Comparison of ENCODE assay signal across 10 cellular contexts in genomic region chr1:17045623-17046022, GRCh38. TPM values are rescaled to one million over a fixed set of nuclear protein-coding genes. Genes with fewer than 3 reads are reported as not detected.
DNase-seq lines count a peak whose midpoint lies in the region; ATAC-seq, FAIRE-seq and TF ChIP-seq lines count a peak whose summit lies in the region.
"Had no signal": no experiment of that assay in that cellular context is flagged by ENCODE, and none has a peak within 500 bp of the region (broad histone marks: within the 10 kb centered on the region; RNA-seq: fewer than 3 reads in every experiment).

No MANE protein-coding gene starts in this region.

- H3K36me3 ChIP-seq in right lobe of liver (peaks cover 0 to 48% (median 27%) of the 10 kb centered on the region in 4 donors), HepG2 (replicated peaks in 1 of 2; ENCODE audit: control insufficient read depth in 1 of 2, insufficient read depth in 2 of 2, low read length in 2 of 2) (peaks cover 9 to 36% of the 10 kb centered on the region in 2 experiments)

- intact Hi-C loops in right lobe of liver (cut with DNase I) = no loop called here
- intact Hi-C loops in HepG2 (cut with micrococcal nuclease; ENCODE audit: unreplicated experiment) = loop anchor here (1.0 kb wide), 1 partner anchor 94 kb away; no protein-coding TSS in a partner anchor

- ATAC-seq in right lobe of liver (peak in 3 of 4 donors; percentile 31 to 44 (median 37)), HepG2 (no peak), HG03139 (IDR thresholded peaks at IDR 0.05; ENCODE audit: unreplicated experiment) (no peak), HG02938 (IDR thresholded peaks at IDR 0.05; ENCODE audit: unreplicated experiment) (no peak), HG03135 (IDR thresholded peaks at IDR 0.05; ENCODE audit: unreplicated experiment) (no peak)
- ATAC-seq in activated naive CD4-positive, alpha-beta T cell treated with anti-CD3 and anti-CD28 coated beads, Interleukin-2, amount 50 U/mL, for 72 hours = no peak

- TF ChIP-seq POLR2A in right lobe of liver (IDR thresholded peaks at IDR 0.05) = no peak
- TF ChIP-seq POLR2A in HepG2 (IDR thresholded peaks at IDR 0.05; ENCODE audit: insufficient read depth in 1 of 2, low read depth in 2 of 2, low read length in 2 of 2) = no peak

- H3K27ac Mint-ChIP-seq in brain = peak overlapping the region; percentile 57 to 96 (median 85)
- peak overlapping the region in 1 of 2 donors; percentile 15 for H3K27ac Mint-ChIP-seq in activated naive CD4-positive, alpha-beta T cell treated with anti-CD3 and anti-CD28 coated beads, Interleukin-2, amount 50 U/mL, for 72 hours

- WGBS in right lobe of liver (ENCODE audit: insufficient coverage, low coverage, low lambda C conversion rate, missing lambda C conversion rate) = 23% methylated on average over 6 of the region's 6 CpGs
- WGBS in HepG2 (ENCODE audit: low lambda C conversion rate) = 75% methylated on average over 6 of the region's 6 CpGs

- H3K79me2 ChIP-seq in HepG2 (ENCODE audit: insufficient read depth, low read length) = peaks cover 8% of the 10 kb centered on the region

- in situ Hi-C loops in HepG2 (cut with HindIII; ENCODE audit: extremely low pct_ligation_motif_present, low pct_unique_long_range_greater_than_20kb) = loop anchor here (5.0 kb wide), 1 partner anchor 88 kb away; no protein-coding TSS in a partner anchor

- POLR2A ChIA-PET in HepG2 (lab: Yijun Ruan, JAX) = no interaction called here

- DNase-seq in right lobe of liver = no peak
- no peak for DNase-seq in HepG2 (ENCODE audit: low spot score)
- peak; percentile 34 for DNase-seq in medulla oblongata (ENCODE audit: extremely low spot score)
- no peak for DNase-seq in activated naive CD4-positive, alpha-beta T cell treated with anti-CD3 and anti-CD28 coated beads, Interleukin-2, amount 50 U/mL, for 72 hours (ENCODE audit: low spot score in 2 of 2)
- DNase-seq: DND-41 had no signal

- H3K4me3 Mint-ChIP-seq in brain = peak overlapping the region; percentile 56 to 85 (median 77)

- H3K4me1 ChIP-seq in right lobe of liver (peaks cover 0 to 36% (median 6%) of the 10 kb centered on the region in 4 donors), HepG2 (ENCODE audit: insufficient read depth, low read length) (0 out of 2 replicates have a peak, but pooled peaks cover 5% of the 10 kb centered on the region)

- CTCF ChIA-PET in HepG2 (lab: Yijun Ruan, JAX; ENCODE audit: low intra/inter-chr PET ratio, low total read pairs) = interaction anchor here (2.4 to 2.9 kb wide), 2 partner anchors 82 to 94 kb away, joined by 11 to 26 read pairs; no protein-coding TSS in a partner anchor

- no peak overlapping the region for H3K9ac ChIP-seq in HepG2 (ENCODE audit: insufficient read depth, low read depth, low read length)

- no peak overlapping the region for H3K4me3 ChIP-seq in right lobe of liver
- H3K4me3 ChIP-seq in HepG2 (replicated peaks in 1 of 3; ENCODE audit: insufficient read depth in 1 of 3, low read depth in 2 of 3, low read length in 3 of 3) = no peak overlapping the region
- H3K4me3 ChIP-seq: PC-9 had no signal

- peaks cover 42% of the 10 kb centered on the region for H3K36me3 Mint-ChIP-seq in brain
- no peaks in the 10 kb centered on the region for H3K36me3 Mint-ChIP-seq in activated naive CD4-positive, alpha-beta T cell treated with anti-CD3 and anti-CD28 coated beads, Interleukin-2, amount 50 U/mL, for 72 hours

- no peaks in the 10 kb centered on the region for H3K27me3 ChIP-seq in right lobe of liver
- no peaks in the 10 kb centered on the region for H3K27me3 ChIP-seq in HepG2 (ENCODE audit: control insufficient read depth in 1 of 2, insufficient read depth in 2 of 2, low read length in 2 of 2)

- H3K27ac ChIP-seq in right lobe of liver = no peak overlapping the region
- H3K27ac ChIP-seq in HepG2 (ENCODE audit: extremely low read length, insufficient read depth, low read length) = no peak overlapping the region
- H3K27ac ChIP-seq: PC-9 had no signal

- peaks cover 18% of the 10 kb centered on the region for H3K4me1 Mint-ChIP-seq in brain

- H3K9me3 Mint-ChIP-seq in brain = no peaks in the 10 kb centered on the region
- no peaks in the 10 kb centered on the region for H3K9me3 Mint-ChIP-seq in activated naive CD4-positive, alpha-beta T cell treated with anti-CD3 and anti-CD28 coated beads, Interleukin-2, amount 50 U/mL, for 72 hours

- peaks cover 0 to 2% (median 0%) of the 10 kb centered on the region in 4 donors for H3K9me3 ChIP-seq in right lobe of liver
- no peaks in the 10 kb centered on the region for H3K9me3 ChIP-seq in HepG2 (ENCODE audit: low read length)

- no peak overlapping the region for H3K4me2 ChIP-seq in HepG2 (ENCODE audit: low read depth, low read length)
- H3K4me2 ChIP-seq: PC-9 had no signal

- no TSS peak for BruUV-seq in HepG2 (replicated peaks; lab: Mats Ljungman, UMichigan)

- TF ChIP-seq RAD21 in HepG2 (CRISPR knock-in tag; IDR thresholded peaks at IDR 0.05) = no peak

- TF ChIP-seq CTCF in right lobe of liver (IDR thresholded peaks at IDR 0.05) (no peak), HepG2 (CRISPR knock-in tag; IDR thresholded peaks at IDR 0.05) (no peak), brain (conservative IDR thresholded peaks at IDR 0.05) (no peak)

- H4K20me1 ChIP-seq in HepG2 (ENCODE audit: insufficient read depth, low read length) = no peaks in the 10 kb centered on the region

- no peak for FAIRE-seq in HepG2 (lab: Jason Lieb, UNC)

- no peak overlapping the region for H2AFZ ChIP-seq in HepG2 (ENCODE audit: low read length)
- H2AFZ ChIP-seq: PC-9 had no signal

- TF ChIP-seq EP300 in HepG2 (IDR thresholded peaks at IDR 0.05; ENCODE audit: low read depth in 2 of 2, low read length in 2 of 2) = no peak
- TF ChIP-seq EP300 in HepG2 (CRISPR knock-in tag; IDR thresholded peaks at IDR 0.05; ENCODE audit: borderline replicate concordance) = no peak

- H3K27me3 Mint-ChIP-seq in brain = no peaks in the 10 kb centered on the region

RNA-seq across cellular contexts. Expression of gene SDHB, which starts 8.2 kb away (rescaled TPM):
- total RNA-seq in right lobe of liver (100 to 1,000 TPM; 139 to 244 (median 178) TPM), HepG2 (2016; rRNA removed; fragmentation: Illumina TruSeq; extraction: Trizol) (142 and 174 TPM in 2 replicates)
- total RNA-seq in HepG2 (2016; cell fraction: cytosol; rRNA removed; fragmentation: Illumina TruSeq; extraction: Trizol; ENCODE audit: low read depth) = 51.4 and 55.9 TPM in 2 replicates
- total RNA-seq in HepG2 (2016; cell fraction: insoluble cytoplasmic fraction; rRNA removed; fragmentation: Illumina TruSeq; extraction: Trizol) = 149 and 181 TPM in 2 replicates
- total RNA-seq in HepG2 (2016; cell fraction: membrane; rRNA removed; fragmentation: Illumina TruSeq; extraction: Trizol) = 63.6 and 75.1 TPM in 2 replicates
- 52.4 and 60.7 TPM in 2 replicates for total RNA-seq in HepG2 (2016; cell fraction: nucleus; rRNA removed; fragmentation: Illumina TruSeq; extraction: Trizol)
- polyA plus RNA-seq in HepG2 (2011; rRNA removed) (110 and 136 TPM in 2 replicates), brain (ENCODE audit: insufficient read depth, low read depth, low replicate concordance) (131 TPM)
- 90.5 and 93.2 TPM in 2 replicates for polyA plus RNA-seq in HepG2 (2011; cell fraction: cytosol; rRNA removed)
- polyA plus RNA-seq in HepG2 (2011; cell fraction: nucleus; rRNA removed) = 32.8 and 36.9 TPM in 2 replicates
- 57.3 and 68.1 TPM in 2 replicates for polyA plus RNA-seq in HepG2 (2012)
- 39.4 and 46.4 TPM in 2 replicates for polyA plus RNA-seq in HepG2 (2016; cell fraction: cytosol; fragmentation: Illumina TruSeq; extraction: Trizol; ENCODE audit: low read depth)
- polyA plus RNA-seq in HepG2 (2016; cell fraction: insoluble cytoplasmic fraction; fragmentation: Illumina TruSeq; extraction: Trizol; ENCODE audit: low read depth) = 164 and 177 TPM in 2 replicates
- polyA plus RNA-seq in HepG2 (2016; cell fraction: membrane; fragmentation: Illumina TruSeq; extraction: Trizol; ENCODE audit: low read depth) = 45.2 and 45.6 TPM in 2 replicates
- polyA plus RNA-seq in HepG2 (2016; cell fraction: nucleus; fragmentation: Illumina TruSeq; extraction: Trizol; ENCODE audit: insufficient read depth, low read depth) = 71.0 and 75.4 TPM in 2 replicates
- 49.9 and 135 TPM in 2 replicates for polyA minus RNA-seq in HepG2 (2011; rRNA and poly(A)+ RNA removed; ENCODE audit: low replicate concordance)
- 48.1 and 57.8 TPM in 2 replicates for polyA minus RNA-seq in HepG2 (2011; cell fraction: cytosol; rRNA and poly(A)+ RNA removed)
- polyA minus RNA-seq in HepG2 (2011; cell fraction: nucleus; rRNA and poly(A)+ RNA removed) = 35.9 and 50.1 TPM in 2 replicates
- total RNA-seq in activated naive CD4-positive, alpha-beta T cell treated with anti-CD3 and anti-CD28 coated beads, Interleukin-2, amount 50 U/mL, for 72 hours = 100 to 1,000 TPM; 105 to 134 TPM

RNA-seq across cellular contexts. Expression of gene ATP13A2, which starts 33.9 kb away (rescaled TPM):
- 10 to 100 TPM in 3 of 6 experiments, 1 to 10 TPM in 3; 5.0 to 12.5 (median 9.2) TPM for total RNA-seq in right lobe of liver
- total RNA-seq in HepG2 (2016; rRNA removed; fragmentation: Illumina TruSeq; extraction: Trizol) = 14.4 and 16.2 TPM in 2 replicates
- total RNA-seq in HepG2 (2016; cell fraction: cytosol; rRNA removed; fragmentation: Illumina TruSeq; extraction: Trizol; ENCODE audit: low read depth) = 3.0 and 3.3 TPM in 2 replicates
- total RNA-seq in HepG2 (2016; cell fraction: insoluble cytoplasmic fraction; rRNA removed; fragmentation: Illumina TruSeq; extraction: Trizol) = 8.8 and 17.7 TPM in 2 replicates
- total RNA-seq in HepG2 (2016; cell fraction: membrane; rRNA removed; fragmentation: Illumina TruSeq; extraction: Trizol) = 9.8 and 12.1 TPM in 2 replicates
- total RNA-seq in HepG2 (2016; cell fraction: nucleus; rRNA removed; fragmentation: Illumina TruSeq; extraction: Trizol) = 17.5 and 18.8 TPM in 2 replicates
- 13.2 and 20.1 TPM in 2 replicates for polyA plus RNA-seq in HepG2 (2011; rRNA removed)
- 10.6 and 20.7 TPM in 2 replicates for polyA plus RNA-seq in HepG2 (2011; cell fraction: cytosol; rRNA removed)
- polyA plus RNA-seq in HepG2 (2011; cell fraction: nucleus; rRNA removed) = 55.3 TPM in 2 replicates
- 12.3 and 21.9 TPM in 2 replicates for polyA plus RNA-seq in HepG2 (2012)
- 4.2 and 5.1 TPM in 2 replicates for polyA plus RNA-seq in HepG2 (2016; cell fraction: cytosol; fragmentation: Illumina TruSeq; extraction: Trizol; ENCODE audit: low read depth)
- 10.4 and 14.1 TPM in 2 replicates for polyA plus RNA-seq in HepG2 (2016; cell fraction: insoluble cytoplasmic fraction; fragmentation: Illumina TruSeq; extraction: Trizol; ENCODE audit: low read depth)
- 8.9 and 9.5 TPM in 2 replicates for polyA plus RNA-seq in HepG2 (2016; cell fraction: membrane; fragmentation: Illumina TruSeq; extraction: Trizol; ENCODE audit: low read depth)
- 30.5 and 36.7 TPM in 2 replicates for polyA plus RNA-seq in HepG2 (2016; cell fraction: nucleus; fragmentation: Illumina TruSeq; extraction: Trizol; ENCODE audit: insufficient read depth, low read depth)
- polyA minus RNA-seq in HepG2 (2011; rRNA and poly(A)+ RNA removed; ENCODE audit: low replicate concordance) = 32.4 and 84.8 TPM in 2 replicates
- polyA minus RNA-seq in HepG2 (2011; cell fraction: cytosol; rRNA and poly(A)+ RNA removed) = 26.9 and 31.8 TPM in 2 replicates
- polyA minus RNA-seq in HepG2 (2011; cell fraction: nucleus; rRNA and poly(A)+ RNA removed) = 9.3 and 18.5 TPM in 2 replicates
- polyA plus RNA-seq in brain (ENCODE audit: insufficient read depth, low read depth, low replicate concordance) = 132 TPM
- 10 to 100 TPM; 13.9 to 24.7 TPM for total RNA-seq in activated naive CD4-positive, alpha-beta T cell treated with anti-CD3 and anti-CD28 coated beads, Interleukin-2, amount 50 U/mL, for 72 hours

Comparison
In these comparisons a context has a peak if more than half of its experiments do, and no peak if none do; other contexts are left out.
1. ATAC-seq: peak in right lobe of liver (3 of 4); none in HepG2 (single experiment), HG03139 (single experiment), HG02938 (single experiment), activated naive CD4-positive, alpha-beta T cell treated with anti-CD3 and anti-CD28 coated beads, Interleukin-2, amount 50 U/mL, for 72 hours (0 of 2) and HG03135 (single experiment).